ENCODE assay signal across 10 cellular contexts in the genomic region with DNA sequence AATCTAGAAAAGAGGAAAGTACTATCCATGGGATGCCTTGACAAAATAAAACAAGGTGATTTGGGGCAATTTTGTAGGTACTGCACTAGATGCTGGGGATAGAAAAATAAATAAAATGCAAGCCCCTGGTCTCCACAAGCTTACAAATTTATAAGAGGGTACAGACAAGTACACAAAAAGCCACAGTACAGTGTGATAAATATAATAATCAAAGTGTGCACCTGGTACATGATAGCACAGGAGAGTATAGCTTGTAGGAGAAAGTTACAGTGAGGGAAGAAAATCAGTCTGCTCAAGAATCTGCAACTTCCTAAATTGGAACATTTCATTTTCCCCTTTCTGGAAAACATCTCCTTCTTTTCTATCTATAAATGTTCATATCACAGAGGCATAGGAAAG. TPM values are rescaled to one million over a fixed set of nuclear protein-coding genes. Genes with fewer than 3 reads are reported as not detected.
"Had no signal": no experiment of that assay in that cellular context is flagged by ENCODE, and none has a peak within 500 bp of the region (broad histone marks: within the 10 kb centered on the region; RNA-seq: fewer than 3 reads in every experiment).

No MANE protein-coding gene starts in this region.

- H3K4me1 ChIP-seq: HAP-1 had no signal

- ATAC-seq: HCT116, HepG2 had no signal

- DNase-seq: GM23248, H7, KBM-7 had no signal

- H3K4me3 Mint-ChIP-seq: IgD-negative memory B cell had no signal

- H2AFZ ChIP-seq: GM23248 had no signal

- H3K9ac ChIP-seq: GM23248 had no signal

- H3K27ac ChIP-seq: GM23248, HL-60 had no signal

- H3K4me3 ChIP-seq: GM23248, HAP-1 had no signal

- H3K36me3 ChIP-seq: HAP-1 had no signal

- H3K27ac Mint-ChIP-seq: IgD-negative memory B cell had no signal

- H3K4me1 Mint-ChIP-seq: IgD-negative memory B cell had no signal

- H3K9me3 ChIP-seq: HAP-1 had no signal

RNA-seq across cellular contexts. Expression of gene SSTR1, which starts 3.0 kb away (rescaled TPM):
- total RNA-seq: H4, HT1080 had no signal

RNA-seq across cellular contexts. Expression of gene CLEC14A, which starts 51.2 kb away (rescaled TPM):
- total RNA-seq: GM23248, H4, HepG2, HT1080 had no signal
